In the genomic region with DNA sequence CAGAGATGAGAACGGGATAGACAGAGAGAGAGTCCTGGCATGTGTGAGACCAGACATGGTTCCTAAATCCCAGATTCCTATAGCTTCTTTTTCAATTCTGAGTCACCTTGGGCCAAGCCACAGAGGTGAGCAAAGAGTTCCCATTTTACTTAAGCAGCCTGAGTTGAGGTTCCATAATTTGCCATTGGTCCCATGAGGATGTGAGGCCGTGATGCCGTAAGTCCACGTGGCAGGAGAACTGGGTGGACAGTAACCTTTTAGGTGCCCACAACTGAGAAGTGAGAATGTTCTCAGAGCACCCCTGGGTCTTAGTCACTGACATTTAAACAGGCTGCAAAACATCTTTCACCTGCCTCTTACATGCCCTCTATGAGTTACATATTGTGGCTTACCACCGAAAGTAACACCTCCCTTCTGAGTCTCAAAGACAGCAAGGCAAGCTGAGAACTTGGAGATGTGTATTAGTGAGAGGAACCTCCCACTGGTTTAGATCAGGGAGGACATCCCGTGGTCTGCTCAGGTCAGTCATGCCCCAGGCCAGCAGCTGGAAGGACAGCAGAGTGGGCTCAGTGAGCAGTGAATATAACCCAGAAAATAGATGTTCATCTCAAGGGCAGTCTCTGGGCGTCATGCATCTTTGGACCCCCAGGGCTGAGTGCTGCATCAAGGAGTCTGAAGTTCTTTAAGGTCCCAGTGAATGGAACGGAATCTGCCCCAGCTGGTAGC, we compare ENCODE assay signal across 8 cellular contexts.
DNase-seq lines count a peak whose midpoint lies in the region; ATAC-seq and TF ChIP-seq lines count a peak whose summit lies in the region.

No MANE protein-coding gene starts in this region.

- ATAC-seq in GM19351 (IDR thresholded peaks at IDR 0.05; ENCODE audit: unreplicated experiment) (peak; percentile 84), HG03196 (IDR thresholded peaks at IDR 0.05; ENCODE audit: unreplicated experiment) (peak; percentile 85), left lobe of liver (no peak), gastrocnemius medialis (no peak), Right ventricle myocardium superior (ENCODE audit: poor library complexity) (no peak)

- no peak overlapping the region for H3K4me3 ChIP-seq in gastrocnemius medialis
- no peak overlapping the region for H3K4me3 ChIP-seq in A673 (ENCODE audit: low read depth, low read length, poor library complexity, severe bottlenecking)

- H3K27me3 ChIP-seq in gastrocnemius medialis = no peaks in the 10 kb centered on the region
- no peaks in the 10 kb centered on the region for H3K27me3 ChIP-seq in A673 (replicated peaks; ENCODE audit: insufficient read depth, low read depth, low read length, poor library complexity)

- no peaks in the 10 kb centered on the region for H3K36me3 ChIP-seq in gastrocnemius medialis
- H3K36me3 ChIP-seq in A673 (ENCODE audit: insufficient read depth, low read length, poor library complexity, severe bottlenecking) = no peaks in the 10 kb centered on the region

- POLR2A ChIA-PET in A673 (lab: Charles Lee; ENCODE audit: low non-redundant PET) = no interaction called here

- no peaks in the 10 kb centered on the region for H3K9me3 ChIP-seq in gastrocnemius medialis
- no peaks in the 10 kb centered on the region for H3K9me3 ChIP-seq in A673 (ENCODE audit: low read depth, low read length, poor library complexity, severe bottlenecking)

- TF ChIP-seq CTCF in gastrocnemius medialis (IDR thresholded peaks at IDR 0.05 in 4 of 5, conservative IDR thresholded peaks at IDR 0.05 in 1 of 5) (no peak), A673 (conservative IDR thresholded peaks at IDR 0.05; ENCODE audit: low read depth, low read length) (no peak)

- H3K4me1 ChIP-seq in gastrocnemius medialis (peaks cover 7 to 27% of the 10 kb centered on the region in 2 donors), A673 (ENCODE audit: insufficient read depth, low read length, poor library complexity, severe bottlenecking) (no peaks in the 10 kb centered on the region)

- peak; percentile 50 for DNase-seq in activated T-cell treated with anti-CD3 and anti-CD28 coated beads, Interleukin-2, amount 50 U/mL, for 1 hour
- DNase-seq in stimulated activated CD4-positive, alpha-beta T cell treated with anti-CD3 and anti-CD28 coated beads, TNF-alpha, amount 100 ng/mL, for 24 hours (ENCODE audit: low read depth in 3 of 3) = peak; percentile 27 to 54 (median 28)
- no peak for DNase-seq in left lobe of liver (ENCODE audit: low spot score)
- no peak for DNase-seq in gastrocnemius medialis
- no peak for DNase-seq in Right ventricle myocardium superior
- no peak for DNase-seq in A673 (ENCODE audit: low spot score)

- in situ Hi-C loops in gastrocnemius medialis (cut with MboI; ENCODE audit: low sequenced_read_pairs in 4 of 4) = loop anchor here (5.0 to 25.0 kb wide), 3 partner anchors 279 to 561 kb away; no protein-coding TSS in a partner anchor

- no peak for TF ChIP-seq POLR2A in gastrocnemius medialis (IDR thresholded peaks at IDR 0.05)

- H3K27ac ChIP-seq in gastrocnemius medialis (no peak overlapping the region), A673 (ENCODE audit: low read depth, low read length, poor library complexity, severe bottlenecking) (no peak overlapping the region)

- CTCF ChIA-PET in A673 (lab: Charles Lee) = interaction anchor here (3.2 kb wide), 1 partner anchor 276 kb away, joined by 33 read pairs; no protein-coding TSS in a partner anchor

- intact Hi-C loops in gastrocnemius medialis (cut with DNase I; ENCODE audit: low total_unique reads) (loop anchor here (5.0 kb wide), 1 partner anchor 279 kb away; no protein-coding TSS in a partner anchor), Right ventricle myocardium superior (cut with DNase I) (loop anchor here (5.0 kb wide), 1 partner anchor 274 kb away; no protein-coding TSS in a partner anchor), A673 (cut with micrococcal nuclease; ENCODE audit: unreplicated experiment) (loop anchor here (10.0 kb wide), 1 partner anchor 631 kb away; no protein-coding TSS in a partner anchor)

- BruUV-seq in A673 (replicated peaks; lab: Mats Ljungman, UMichigan) = no TSS peak

Comparison
In these comparisons a context has a peak if more than half of its experiments do, and no peak if none do; other contexts are left out.
1. ATAC-seq: peak in GM19351 (single experiment) and HG03196 (single experiment); none in left lobe of liver (single experiment), gastrocnemius medialis (0 of 2) and Right ventricle myocardium superior (single experiment).
2. DNase-seq: peak in activated T-cell treated with anti-CD3 and anti-CD28 coated beads, Interleukin-2, amount 50 U/mL, for 1 hour (single experiment) and stimulated activated CD4-positive, alpha-beta T cell treated with anti-CD3 and anti-CD28 coated beads, TNF-alpha, amount 100 ng/mL, for 24 hours (3 of 3); none in left lobe of liver (single experiment), gastrocnemius medialis (0 of 2), Right ventricle myocardium superior (single experiment) and A673 (single experiment).